In the genomic region with DNA sequence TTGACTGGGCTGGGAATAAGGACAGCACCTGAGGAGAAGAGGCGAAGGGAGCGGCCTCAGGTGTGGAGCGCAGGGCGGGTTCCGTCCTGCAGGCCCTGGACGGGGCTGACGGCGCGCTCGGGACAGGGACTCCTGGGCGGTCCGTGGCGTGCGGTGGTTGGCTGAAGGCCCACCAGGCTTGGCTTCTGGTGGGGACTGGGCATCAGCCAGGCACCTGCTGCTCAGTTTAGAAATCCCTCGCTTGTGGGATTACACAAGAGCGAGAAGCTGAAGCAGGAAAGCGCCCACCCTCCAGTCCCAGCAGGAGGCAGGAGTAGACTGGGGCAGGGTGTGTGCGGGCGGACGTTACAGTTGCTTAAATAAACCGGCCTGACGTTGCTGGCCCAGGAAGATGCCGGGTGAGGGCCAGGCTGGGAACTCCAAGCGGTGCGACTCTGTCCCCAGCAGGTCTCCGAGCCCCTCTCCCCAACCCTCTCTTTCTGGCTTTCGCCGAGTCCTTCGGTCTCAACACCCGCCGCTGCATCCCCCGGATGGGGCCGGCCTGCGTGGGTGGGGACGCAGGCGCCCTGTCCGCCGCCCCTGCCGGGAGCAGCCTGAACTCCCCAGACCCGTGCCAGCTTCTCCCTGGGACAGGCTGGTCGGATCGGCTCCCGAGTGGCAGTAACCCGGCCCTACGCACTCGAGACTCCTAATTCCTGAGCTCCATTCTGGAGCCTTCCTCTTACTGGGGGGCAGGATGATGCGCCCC, we compare ENCODE assay signal across 8 cellular contexts. TPM values are rescaled to one million over a fixed set of nuclear protein-coding genes. Genes with fewer than 3 reads are reported as not detected.
DNase-seq lines count a peak whose midpoint lies in the region; ATAC-seq and TF ChIP-seq lines count a peak whose summit lies in the region.

No MANE protein-coding gene starts in this region.

- peak in 1 of 2 donors; percentile 6 for TF ChIP-seq POLR2A in heart left ventricle (IDR thresholded peaks at IDR 0.05)

- no peaks in the 10 kb centered on the region for H3K9me3 ChIP-seq in ES-I3 (ENCODE audit: control insufficient read depth, insufficient read depth, low read length)
- H3K9me3 ChIP-seq in adipocyte (ENCODE audit: control insufficient read depth, low read length), result no peaks in the 10 kb centered on the region
- H3K9me3 ChIP-seq in heart left ventricle, result no peaks in the 10 kb centered on the region

- in situ Hi-C loops in KBM-7 (cut with MboI; ENCODE audit: low pct_unique_long_range_greater_than_20kb, low sequenced_read_pairs), result no loop called here

- H3K36me3 Mint-ChIP-seq in progenitor cell of endocrine pancreas (ENCODE audit: insufficient read depth), result peaks cover 2% of the 10 kb centered on the region

- no peaks in the 10 kb centered on the region for H3K27me3 Mint-ChIP-seq in progenitor cell of endocrine pancreas

- peak overlapping the region; percentile 86 to 98 (median 95) for H3K27ac ChIP-seq in heart left ventricle

- H3K36me3 ChIP-seq in ES-I3 (ENCODE audit: insufficient read depth, low read length) (peaks cover 13% of the 10 kb centered on the region; the same call in 1 of the 2 replicates), adipocyte (ENCODE audit: control insufficient read depth, insufficient read depth, low read length, severe bottlenecking) (peaks cover 16% of the 10 kb centered on the region), heart left ventricle (peaks cover 0 to 43% (median 17%) of the 10 kb centered on the region in 9 donors)

- H3K4me1 ChIP-seq in ES-I3 (ENCODE audit: insufficient read depth, low read length) (peaks cover 4% of the 10 kb centered on the region; the same call in 1 of the 2 replicates), adipocyte (ENCODE audit: control insufficient read depth, insufficient read depth, low read length) (peaks cover 44% of the 10 kb centered on the region), heart left ventricle (peaks cover 0 to 60% (median 22%) of the 10 kb centered on the region in 12 donors)

- peak overlapping the region; percentile 97 for H3K27ac Mint-ChIP-seq in progenitor cell of endocrine pancreas

- peak; percentile 28 for ATAC-seq in GM21619 (IDR thresholded peaks at IDR 0.05; ENCODE audit: unreplicated experiment)
- ATAC-seq in heart left ventricle, result peak; percentile 33 to 72 (median 61)

- peaks cover 14% of the 10 kb centered on the region for H3K4me1 Mint-ChIP-seq in progenitor cell of endocrine pancreas (ENCODE audit: low read depth)

- DNase-seq in KBM-7 (peak; percentile 83), SK-N-DZ (ENCODE audit: low spot score) (peak; percentile 82), adipocyte (ENCODE audit: low read depth) (peak; percentile 86), heart left ventricle (peak; percentile 72 to 82 (median 74)), progenitor cell of endocrine pancreas (ENCODE audit: low spot score, unreplicated experiment) (peak; percentile 46), midbrain (lab: John Stamatoyannopoulos, UW) (no peak)

- peak in 5 of 12 donors; percentile 15 to 46 (median 33) for TF ChIP-seq CTCF in heart left ventricle (IDR thresholded peaks at IDR 0.05)
- peak; percentile 49 for TF ChIP-seq CTCF in progenitor cell of endocrine pancreas (IDR thresholded peaks at IDR 0.05; ENCODE audit: unreplicated experiment)

- H3K9ac ChIP-seq in ES-I3 (ENCODE audit: low read depth, low read length) (peak overlapping the region; percentile 95), adipocyte (ENCODE audit: low read length) (peak overlapping the region; percentile 89)

- 1 to 3% (median 1%) methylated on average over 15 to 47 of the region's 47 CpGs for WGBS in heart left ventricle, 4 donors

- H3K4me3 ChIP-seq in adipocyte (ENCODE audit: low read length) (peak overlapping the region; percentile 86), heart left ventricle (peak overlapping the region; percentile 52 to 99 (median 95))

- intact Hi-C loops in heart left ventricle (cut with DNase I), result loop anchor here in 2 of 10 donors (2.0 to 10.0 kb wide), 4 partner anchors 64 to 317 kb away; partner anchors contain the start of gene MYO15B (in 1 of the 2)

- H3K9me3 Mint-ChIP-seq in progenitor cell of endocrine pancreas (ENCODE audit: low read depth), result no peaks in the 10 kb centered on the region

- peak overlapping the region; percentile 78 for H3K4me3 Mint-ChIP-seq in progenitor cell of endocrine pancreas (ENCODE audit: low read depth)

- H3K27me3 ChIP-seq in adipocyte (replicated peaks; ENCODE audit: control insufficient read depth, insufficient read depth, low read length), result no peaks in the 10 kb centered on the region
- H3K27me3 ChIP-seq in heart left ventricle, result no peaks in the 10 kb centered on the region

RNA-seq across cellular contexts. Expression of gene MIF4GD, which starts 0.6 kb away (rescaled TPM):
- 31.4 and 37.6 TPM in 2 replicates for polyA plus RNA-seq in SK-N-DZ (2014; cell fraction: cytosol; rRNA removed)
- polyA plus RNA-seq in SK-N-DZ (2014; cell fraction: nucleus; rRNA removed), result 26.0 and 29.8 TPM in 2 replicates
- total RNA-seq in heart left ventricle, result 10 to 100 TPM; 13.1 to 34.7 (median 18.6) TPM
- polyA plus RNA-seq in heart left ventricle, result 10 to 100 TPM in 1 of 2 donors, 1 to 10 TPM in 1; 8.6 to 27.8 TPM
- 14.8 and 16.3 TPM in 2 replicates for total RNA-seq in progenitor cell of endocrine pancreas

RNA-seq across cellular contexts. Expression of gene MRPS7, which starts 8.7 kb away (rescaled TPM):
- polyA plus RNA-seq in SK-N-DZ (2014; cell fraction: cytosol; rRNA removed), result 99.8 and 115 TPM in 2 replicates
- polyA plus RNA-seq in SK-N-DZ (2014; cell fraction: nucleus; rRNA removed), result 55.9 and 80.9 TPM in 2 replicates
- total RNA-seq in heart left ventricle, result 100 to 1,000 TPM in 8 of 9 donors, 10 to 100 TPM in 1; 76.7 to 143 (median 116) TPM
- 100 to 1,000 TPM; 109 to 110 TPM for polyA plus RNA-seq in heart left ventricle
- 55.2 and 59.2 TPM in 2 replicates for total RNA-seq in progenitor cell of endocrine pancreas

RNA-seq across cellular contexts. Expression of gene GGA3, which starts 9.0 kb away (rescaled TPM):
- polyA plus RNA-seq in SK-N-DZ (2014; cell fraction: cytosol; rRNA removed), result 27.0 and 29.3 TPM in 2 replicates
- polyA plus RNA-seq in SK-N-DZ (2014; cell fraction: nucleus; rRNA removed), result 144 and 155 TPM in 2 replicates
- total RNA-seq in heart left ventricle (10 to 100 TPM; 15.8 to 31.0 (median 23.3) TPM), progenitor cell of endocrine pancreas (66.8 and 68.1 TPM in 2 replicates)
- 10 to 100 TPM; 13.0 to 22.4 TPM for polyA plus RNA-seq in heart left ventricle

RNA-seq across cellular contexts. Expression of gene SLC25A19, which starts 18.8 kb away (rescaled TPM):
- polyA plus RNA-seq in SK-N-DZ (2014; cell fraction: cytosol; rRNA removed), result 30.2 and 36.1 TPM in 2 replicates
- 42.9 and 54.7 TPM in 2 replicates for polyA plus RNA-seq in SK-N-DZ (2014; cell fraction: nucleus; rRNA removed)
- total RNA-seq in heart left ventricle (10 to 100 TPM in 6 of 9 donors, 1 to 10 TPM in 3; 7.0 to 27.9 (median 11.7) TPM), progenitor cell of endocrine pancreas (14.1 and 18.4 TPM in 2 replicates)
- 10 to 100 TPM; 15.9 to 23.3 TPM for polyA plus RNA-seq in heart left ventricle
